Comparison of ENCODE assay signal across 21 cellular contexts in genomic region chr6:15366879-15367278, GRCh38.
"Had no signal": no experiment of that assay in that cellular context is flagged by ENCODE, and none has a peak within 500 bp of the region (broad histone marks: within the 10 kb centered on the region; RNA-seq: fewer than 3 reads in every experiment).

No MANE protein-coding gene starts in this region.

- H3K27me3 ChIP-seq: breast epithelium, esophagus muscularis mucosa, foreskin keratinocyte, heart right ventricle, right atrium auricular region, tibial nerve had no signal

- H3K36me3 ChIP-seq: breast epithelium, esophagus muscularis mucosa, heart right ventricle, right atrium auricular region, tibial nerve had no signal

- ATAC-seq: foreskin keratinocyte, heart right ventricle, left ventricle myocardium superior had no signal

- FAIRE-seq: TTC549 had no signal

- H3K9me3 ChIP-seq: breast epithelium, esophagus muscularis mucosa, heart right ventricle, right atrium auricular region, tibial nerve had no signal

- DNase-seq: activated CD4-positive, alpha-beta T cell treated with anti-CD3 and anti-CD28 coated beads for 4 hours; activated CD4-positive, alpha-beta T cell treated with anti-CD3 and anti-CD28 coated beads, Interleukin-2, amount 50 U/mL, for 4 hours; activated effector memory CD4-positive, alpha-beta T cell treated with anti-CD3 and anti-CD28 coated beads, Interleukin-2, amount 50 U/mL, for 16 hours; activated naive CD4-positive, alpha-beta T cell treated with anti-CD3 and anti-CD28 coated beads, Interleukin-2, amount 10 ng/mL, durations not matched to agents 7 days and 5 days; activated naive CD8-positive, alpha-beta T cell treated with anti-CD3 and anti-CD28 coated beads, Interleukin-2, amount 10 ng/mL, durations not matched to agents 7 days and 5 days; central memory CD4-positive, alpha-beta T cell; endodermal cell; foreskin keratinocyte; heart right ventricle; left ventricle myocardium superior; mammary epithelial cell; naive B cell; occipital lobe; stimulated activated naive CD4-positive, alpha-beta T cell treated with Interleukin-2 at 50 U/mL for 16 hours had no signal

- H2AFZ ChIP-seq: parathyroid adenoma had no signal

- H3K27ac ChIP-seq: breast epithelium, esophagus muscularis mucosa, foreskin keratinocyte, parathyroid adenoma, right atrium auricular region, tibial nerve, VCaP had no signal

- H3K9ac ChIP-seq: parathyroid adenoma had no signal

- H3K4me3 ChIP-seq: breast epithelium, esophagus muscularis mucosa, heart right ventricle, right atrium auricular region, tibial nerve had no signal
